Comparison of ENCODE assay signal across 15 cellular contexts in genomic region chr10:11631291-11631690, GRCh38. TPM values are rescaled to one million over a fixed set of nuclear protein-coding genes. Genes with fewer than 3 reads are reported as not detected.
DNase-seq lines count a peak whose midpoint lies in the region; ATAC-seq and TF ChIP-seq lines count a peak whose summit lies in the region.
"Had no signal": no experiment of that assay in that cellular context is flagged by ENCODE, and none has a peak within 500 bp of the region (broad histone marks: within the 10 kb centered on the region; RNA-seq: fewer than 3 reads in every experiment).

No MANE protein-coding gene starts in this region.

- H3K79me2 ChIP-seq in MM.1S (ENCODE audit: low read length) = no peaks in the 10 kb centered on the region

- H3K4me3 Mint-ChIP-seq in activated CD4-positive, alpha-beta T cell treated with anti-CD3 and anti-CD28 coated beads, Interleukin-2, amount 10 ng/mL, durations not matched to agents 7 days and 5 days = no peak overlapping the region
- H3K4me3 Mint-ChIP-seq in activated B cell treated with CpG ODN at 0.5 μM for 24 hours = no peak overlapping the region

- H3K4me1 ChIP-seq in MM.1S (ENCODE audit: low read length) = peaks cover 19% of the 10 kb centered on the region

- POLR2A ChIA-PET in activated CD4-positive, alpha-beta T cell treated with anti-CD3 and anti-CD28 coated beads, Interleukin-2, amount 10 ng/mL, durations not matched to agents 7 days and 5 days (lab: Charles Lee) = no interaction called here
- POLR2A ChIA-PET in activated B cell treated with CpG ODN at 0.5 μM for 24 hours (lab: Charles Lee) = interaction anchor here (0.8 to 2.4 kb wide), 11 partner anchors 9 to 110 kb away, joined by 3 to 25 read pairs (median 4); partner anchors contain the start of gene USP6NL

- DNase-seq in activated CD4-positive, alpha-beta T cell treated with anti-CD3 and anti-CD28 coated beads, Interleukin-2, amount 10 ng/mL, durations not matched to agents 7 days and 5 days = no peak
- no peak for DNase-seq in activated CD4-positive, alpha-beta T cell treated with anti-CD3 and anti-CD28 coated beads, Interleukin-2, amount 50 U/mL, for 48 hours
- DNase-seq in MM.1S (no peak), activated B cell treated with CpG ODN at 0.5 μM for 24 hours (no peak), nucleus accumbens (lab: John Stamatoyannopoulos, UW) (no peak)
- DNase-seq: C1 segment of cervical spinal cord; CD4-positive, alpha-beta memory T cell; DMS79 treated with DMSO at 0.1 percent for 48 hours; GDM1 had no signal

- peaks cover 21% of the 10 kb centered on the region for H3K4me1 Mint-ChIP-seq in activated CD4-positive, alpha-beta T cell treated with anti-CD3 and anti-CD28 coated beads, Interleukin-2, amount 10 ng/mL, durations not matched to agents 7 days and 5 days
- peaks cover 49% of the 10 kb centered on the region for H3K4me1 Mint-ChIP-seq in activated B cell treated with CpG ODN at 0.5 μM for 24 hours

- H4K20me1 ChIP-seq in MM.1S (ENCODE audit: insufficient read depth, low read length) = no peaks in the 10 kb centered on the region

- peak overlapping the region; percentile 31; the same call in 1 of the 2 replicates for H3K4me3 ChIP-seq in MM.1S (ENCODE audit: low read length)
- H3K4me3 ChIP-seq: K562 had no signal

- no peak overlapping the region for H3K9ac ChIP-seq in MM.1S (ENCODE audit: low read length)

- ATAC-seq in activated B cell treated with CpG ODN at 0.5 μM for 24 hours (ENCODE audit: low read depth) (no peak), HG02642 (IDR thresholded peaks at IDR 0.05; ENCODE audit: poor library complexity, unreplicated experiment) (no peak), GM21825 (IDR thresholded peaks at IDR 0.05; ENCODE audit: unreplicated experiment) (no peak), HG03460 (IDR thresholded peaks at IDR 0.05; ENCODE audit: unreplicated experiment) (no peak)
- ATAC-seq: HCT116, K562 had no signal

- peaks cover 11% of the 10 kb centered on the region for H3F3A ChIP-seq in MM.1S (ENCODE audit: insufficient read depth, low read length)

- H3K36me3 Mint-ChIP-seq in activated CD4-positive, alpha-beta T cell treated with anti-CD3 and anti-CD28 coated beads, Interleukin-2, amount 10 ng/mL, durations not matched to agents 7 days and 5 days (ENCODE audit: low read depth) = peaks cover 3% of the 10 kb centered on the region
- H3K36me3 Mint-ChIP-seq in activated B cell treated with CpG ODN at 0.5 μM for 24 hours (ENCODE audit: low read depth) = no peaks in the 10 kb centered on the region
- H3K36me3 Mint-ChIP-seq: CD4-positive, alpha-beta memory T cell had no signal

- no peaks in the 10 kb centered on the region for H3K36me3 ChIP-seq in MM.1S (replicated peaks; ENCODE audit: insufficient read depth, low read length)

- no peak for TF ChIP-seq CTCF in MM.1S (IDR thresholded peaks at IDR 0.05; ENCODE audit: low read length)
- TF ChIP-seq CTCF in activated B cell treated with CpG ODN at 0.5 μM for 24 hours (IDR thresholded peaks at IDR 0.05) = no peak

- H3K9me3 ChIP-seq in MM.1S (replicated peaks; ENCODE audit: insufficient read depth, low read length) = no peaks in the 10 kb centered on the region

- H3K27ac Mint-ChIP-seq in activated CD4-positive, alpha-beta T cell treated with anti-CD3 and anti-CD28 coated beads, Interleukin-2, amount 10 ng/mL, durations not matched to agents 7 days and 5 days = peak overlapping the region; percentile 82
- peak overlapping the region; percentile 66 for H3K27ac Mint-ChIP-seq in activated B cell treated with CpG ODN at 0.5 μM for 24 hours

- H3K9me2 ChIP-seq in MM.1S (replicated peaks; ENCODE audit: insufficient read depth, low read length) = no peaks in the 10 kb centered on the region

- H3K9me3 Mint-ChIP-seq in activated CD4-positive, alpha-beta T cell treated with anti-CD3 and anti-CD28 coated beads, Interleukin-2, amount 10 ng/mL, durations not matched to agents 7 days and 5 days = peaks cover 2% of the 10 kb centered on the region
- H3K9me3 Mint-ChIP-seq in activated B cell treated with CpG ODN at 0.5 μM for 24 hours = no peaks in the 10 kb centered on the region
- H3K9me3 Mint-ChIP-seq: CD4-positive, alpha-beta memory T cell had no signal

- intact Hi-C loops in activated B cell treated with CpG ODN at 0.5 μM for 24 hours (cut with micrococcal nuclease) = no loop called here

- H3K27me3 Mint-ChIP-seq in activated CD4-positive, alpha-beta T cell treated with anti-CD3 and anti-CD28 coated beads, Interleukin-2, amount 10 ng/mL, durations not matched to agents 7 days and 5 days = peaks cover 16% of the 10 kb centered on the region
- no peaks in the 10 kb centered on the region for H3K27me3 Mint-ChIP-seq in activated B cell treated with CpG ODN at 0.5 μM for 24 hours
- H3K27me3 Mint-ChIP-seq: CD4-positive, alpha-beta memory T cell had no signal

- H3K27ac ChIP-seq in MM.1S (ENCODE audit: low read length) = no peak overlapping the region
- H3K27ac ChIP-seq: 22Rv1 had no signal

- CTCF ChIA-PET in activated CD4-positive, alpha-beta T cell treated with anti-CD3 and anti-CD28 coated beads, Interleukin-2, amount 10 ng/mL, durations not matched to agents 7 days and 5 days (lab: Charles Lee) = no interaction called here
- CTCF ChIA-PET in activated B cell treated with CpG ODN at 0.5 μM for 24 hours (lab: Charles Lee) = interaction anchor here (0.9 to 2.0 kb wide), 4 partner anchors 19 to 94 kb away, joined by 3 to 8 read pairs (median 4); no protein-coding TSS in a partner anchor

- H3K27me3 ChIP-seq in MM.1S (replicated peaks; ENCODE audit: insufficient read depth, low read length) = peaks cover 14% of the 10 kb centered on the region; the same call in 1 of the 2 replicates

- no peak overlapping the region for H2AFZ ChIP-seq in MM.1S (ENCODE audit: low read length)

- peak overlapping the region; percentile 62; the same call in 1 of the 2 replicates for H3K4me2 ChIP-seq in MM.1S (ENCODE audit: low read depth, low read length)

RNA-seq across cellular contexts. Expression of gene USP6NL, which starts 19.8 kb away (rescaled TPM):
- total RNA-seq in activated CD4-positive, alpha-beta T cell treated with anti-CD3 and anti-CD28 coated beads, Interleukin-2, amount 10 ng/mL, durations not matched to agents 7 days and 5 days = 1 to 10 TPM; 3.1 to 4.0 TPM
- 59.9 and 64.5 TPM in 2 replicates for total RNA-seq in activated B cell treated with CpG ODN at 0.5 μM for 24 hours

Comparison
In these comparisons a context has a peak if more than half of its experiments do, and no peak if none do; other contexts are left out.
1. RNA of gene USP6NL, which starts 19.8 kb away (total RNA-seq): 59.9 to 64.5 TPM in activated B cell treated with CpG ODN at 0.5 μM for 24 hours; 3.1 to 4.0 TPM in activated CD4-positive, alpha-beta T cell treated with anti-CD3 and anti-CD28 coated beads, Interleukin-2, amount 10 ng/mL, durations not matched to agents 7 days and 5 days; every median in the first group is over 10 times any median in the second.